In genomic region chr4:106681381-106681921, GRCh38 we compare ENCODE assay signal across 12 cellular contexts.
DNase-seq lines count a peak whose midpoint lies in the region; ATAC-seq and TF ChIP-seq lines count a peak whose summit lies in the region.
"Had no signal": no experiment of that assay in that cellular context is flagged by ENCODE, and none has a peak within 500 bp of the region (broad histone marks: within the 10 kb centered on the region; RNA-seq: fewer than 3 reads in every experiment).

No MANE protein-coding gene starts in this region.

- intact Hi-C loops in right cardiac atrium (cut with DNase I) (no loop called here), cardiac septum (cut with DNase I) (no loop called here)

- H3K79me2 ChIP-seq in GM23248 (ENCODE audit: insufficient read depth) = no peaks in the 10 kb centered on the region

- H3K9me2 ChIP-seq in GM23248 (ENCODE audit: insufficient read depth) = no peaks in the 10 kb centered on the region

- H3K36me3 ChIP-seq in mesenchymal stem cell (ENCODE audit: control insufficient read depth in 1 of 2, insufficient read depth in 2 of 2, low read depth in 1 of 2, low read length in 2 of 2) (no peaks in the 10 kb centered on the region), GM23248 (ENCODE audit: low read depth) (no peaks in the 10 kb centered on the region)
- H3K36me3 ChIP-seq: BE2C had no signal

- H3K4me1 Mint-ChIP-seq in chondrocyte (ENCODE audit: low read depth) = no peaks in the 10 kb centered on the region
- H3K4me1 Mint-ChIP-seq: CD4-positive, alpha-beta memory T cell had no signal

- peak overlapping the region; percentile 75 for H4K91ac ChIP-seq in mesenchymal stem cell (ENCODE audit: low read length)

- no peak for TF ChIP-seq CTCF in chondrocyte (IDR thresholded peaks at IDR 0.05)

- H2BK12ac ChIP-seq in mesenchymal stem cell (ENCODE audit: low read length in 2 of 2) = no peak overlapping the region

- no peaks in the 10 kb centered on the region for H3K79me1 ChIP-seq in mesenchymal stem cell (replicated peaks; ENCODE audit: low read length, poor library complexity, severe bottlenecking)

- ATAC-seq in right cardiac atrium = no peak
- ATAC-seq: A549, GM12878 had no signal

- H3K4me3 ChIP-seq in right cardiac atrium (ENCODE audit: low read length) = no peak overlapping the region
- H3K4me3 ChIP-seq in mesenchymal stem cell (ENCODE audit: insufficient read depth in 1 of 2, low read depth in 1 of 2, low read length in 2 of 2) = no peak overlapping the region
- H3K4me3 ChIP-seq in GM23248 = no peak overlapping the region
- H3K4me3 ChIP-seq: A549, GM12878 had no signal

- no peak overlapping the region for H2AK5ac ChIP-seq in mesenchymal stem cell (ENCODE audit: low read length, severe bottlenecking)

- no peak overlapping the region for H3K9ac ChIP-seq in mesenchymal stem cell (ENCODE audit: low read length)
- no peak overlapping the region for H3K9ac ChIP-seq in GM23248

- peak overlapping the region; percentile 7 for H2BK15ac ChIP-seq in mesenchymal stem cell (ENCODE audit: low read depth, poor library complexity, severe bottlenecking)

- H3K27ac Mint-ChIP-seq in chondrocyte (ENCODE audit: unreplicated experiment) = no peak overlapping the region
- H3K27ac Mint-ChIP-seq: CD4-positive, alpha-beta memory T cell had no signal

- H3F3A ChIP-seq in GM23248 (ENCODE audit: insufficient read depth) = peaks cover 6% of the 10 kb centered on the region; the same call in 1 of the 2 replicates

- no peaks in the 10 kb centered on the region for H3K9me3 ChIP-seq in right cardiac atrium (ENCODE audit: control insufficient read depth, low read length)
- H3K9me3 ChIP-seq in mesenchymal stem cell (ENCODE audit: control insufficient read depth, low read length) = no peaks in the 10 kb centered on the region
- no peaks in the 10 kb centered on the region for H3K9me3 ChIP-seq in GM23248 (ENCODE audit: low read depth)
- H3K9me3 ChIP-seq: A549, BE2C had no signal

- H3K27me3 ChIP-seq in right cardiac atrium (ENCODE audit: control insufficient read depth, insufficient read depth) (no peaks in the 10 kb centered on the region), mesenchymal stem cell (ENCODE audit: control insufficient read depth in 1 of 2, insufficient read depth in 1 of 2, low read length in 2 of 2) (no peaks in the 10 kb centered on the region), GM23248 (replicated peaks; ENCODE audit: insufficient read depth) (no peaks in the 10 kb centered on the region)
- H3K27me3 ChIP-seq: BE2C had no signal

- no peaks in the 10 kb centered on the region for H4K20me1 ChIP-seq in GM23248 (ENCODE audit: insufficient read depth)

- H3K4ac ChIP-seq in mesenchymal stem cell (ENCODE audit: low read depth in 1 of 2, low read length in 2 of 2) = no peak overlapping the region

- no peaks in the 10 kb centered on the region for H3K36me3 Mint-ChIP-seq in chondrocyte (ENCODE audit: low read depth)
- H3K36me3 Mint-ChIP-seq: CD4-positive, alpha-beta memory T cell had no signal

- H3K27ac ChIP-seq in right cardiac atrium (ENCODE audit: low read length) = no peak overlapping the region
- no peak overlapping the region for H3K27ac ChIP-seq in mesenchymal stem cell (ENCODE audit: low read length, poor library complexity, severe bottlenecking)
- H3K27ac ChIP-seq in GM23248 = no peak overlapping the region
- H3K27ac ChIP-seq: A549, C4-2B had no signal

- H3K4me1 ChIP-seq in right cardiac atrium (ENCODE audit: control insufficient read depth, insufficient read depth, low read length) (no peaks in the 10 kb centered on the region), mesenchymal stem cell (ENCODE audit: control insufficient read depth, insufficient read depth, low read depth, low read length) (no peaks in the 10 kb centered on the region), GM23248 (ENCODE audit: insufficient read depth) (peaks cover 9% of the 10 kb centered on the region)
- H3K4me1 ChIP-seq: A549, BE2C had no signal

- H4K8ac ChIP-seq in mesenchymal stem cell (ENCODE audit: low read length) = peak overlapping the region; percentile 2

- H3K14ac ChIP-seq in mesenchymal stem cell (ENCODE audit: low read length in 2 of 2) = no peak overlapping the region

- H2BK120ac ChIP-seq in mesenchymal stem cell (ENCODE audit: low read depth, low read length) = no peak overlapping the region

- in situ Hi-C loops in GM23248 (cut with MboI) = no loop called here

- H3K27me3 Mint-ChIP-seq in chondrocyte (ENCODE audit: low read depth) = peaks cover 14% of the 10 kb centered on the region
- H3K27me3 Mint-ChIP-seq: CD4-positive, alpha-beta memory T cell had no signal

- WGBS in right cardiac atrium = 85% methylated on average over 24 of the region's 24 CpGs
- 90% methylated on average over 24 of the region's 24 CpGs for WGBS in mesenchymal stem cell
- WGBS in GM23248 (ENCODE audit: low coverage in 1 of 2, low lambda C conversion rate in 2 of 2, missing lambda C conversion rate in 2 of 2), 2 experiments = 93 to 95% methylated on average over 8 to 18 of the region's 24 CpGs

- no peaks in the 10 kb centered on the region for H3K9me3 Mint-ChIP-seq in chondrocyte (ENCODE audit: low read depth)

- H2AFZ ChIP-seq in mesenchymal stem cell (ENCODE audit: low read depth, low read length) (no peak overlapping the region), GM23248 (no peak overlapping the region)

- DNase-seq in right cardiac atrium (peak in 2 of 3 donors; percentile 6 to 52), cardiac septum (ENCODE audit: low spot score) (no peak), chondrocyte (ENCODE audit: low spot score) (peak; percentile 77), mesenchymal stem cell (no peak), GM23248 (no peak), NCI-H2196 treated with DMSO at 0.1 percent for 48 hours (lab: John Stamatoyannopoulos, UW; ENCODE audit: unreplicated experiment) (no peak)
- DNase-seq: BE2C; CD4-positive, alpha-beta memory T cell; DMS79 had no signal

- H2BK5ac ChIP-seq in mesenchymal stem cell (ENCODE audit: low read depth, low read length, poor library complexity, severe bottlenecking) = no peak overlapping the region

- no peak overlapping the region for H3K4me3 Mint-ChIP-seq in chondrocyte (ENCODE audit: unreplicated experiment)
- H3K4me3 Mint-ChIP-seq: CD4-positive, alpha-beta memory T cell had no signal

- H3K23ac ChIP-seq in mesenchymal stem cell (ENCODE audit: low read length in 2 of 2) = no peak overlapping the region

- H3K18ac ChIP-seq in mesenchymal stem cell (ENCODE audit: low read depth in 1 of 2, low read length in 2 of 2) = no peak overlapping the region

- H3K4me2 ChIP-seq in mesenchymal stem cell (ENCODE audit: low read length, poor library complexity, severe bottlenecking) (no peak overlapping the region), GM23248 (ENCODE audit: unreplicated experiment) (no peak overlapping the region)
- H3K4me2 ChIP-seq: A549 had no signal

Comparison
In these comparisons a context has a peak if more than half of its experiments do, and no peak if none do; other contexts are left out.
1. DNase-seq: peak in right cardiac atrium (2 of 3) and chondrocyte (single experiment); none in cardiac septum (single experiment), mesenchymal stem cell (single experiment), GM23248 (single experiment) and NCI-H2196 treated with DMSO at 0.1 percent for 48 hours (single experiment).